In genomic region chr4:8200302-8200975, GRCh38 we compare ENCODE assay signal across 8 cellular contexts. TPM values are rescaled to one million over a fixed set of nuclear protein-coding genes. Genes with fewer than 3 reads are reported as not detected.
DNase-seq lines count a peak whose midpoint lies in the region; ATAC-seq, FAIRE-seq and TF ChIP-seq lines count a peak whose summit lies in the region.

No MANE protein-coding gene starts in this region.

- no peaks in the 10 kb centered on the region for H3K79me2 ChIP-seq in K562 (ENCODE audit: control insufficient read depth, insufficient read depth, low read length)

- H3K4me3 ChIP-seq in BLaER1 treated with 17β-estradiol and CSF1 and Interleukin-3, amounts not matched to agents 10 nM and 100 nM: peak overlapping the region; percentile 62 to 94 (median 77)
- H3K4me3 ChIP-seq in K562 (no peak overlapping the region), upper lobe of right lung (peak overlapping the region; percentile 62), A673 (ENCODE audit: low read depth, low read length, poor library complexity, severe bottlenecking) (no peak overlapping the region)

- POLR2A ChIA-PET in K562 (lab: Yijun Ruan, JAX): interaction anchor here (0.6 kb wide), 1 partner anchor 513 kb away, joined by 3 read pairs; no protein-coding TSS in a partner anchor
- POLR2A ChIA-PET in A673 (lab: Charles Lee; ENCODE audit: low non-redundant PET): no interaction called here

- no peaks in the 10 kb centered on the region for H3K9me3 ChIP-seq in BLaER1 treated with 17β-estradiol and CSF1 and Interleukin-3, amounts not matched to agents 10 nM and 100 nM (replicated peaks in 1 of 11)
- H3K9me3 ChIP-seq in K562 (replicated peaks; ENCODE audit: control insufficient read depth, insufficient read depth, low read depth, low read length): no peaks in the 10 kb centered on the region
- H3K9me3 ChIP-seq in upper lobe of right lung: no peaks in the 10 kb centered on the region
- no peaks in the 10 kb centered on the region for H3K9me3 ChIP-seq in A673 (ENCODE audit: low read depth, low read length, poor library complexity, severe bottlenecking)

- peaks cover 0 to 39% (median 0%) of the 10 kb centered on the region in 11 experiments; a peak in 8 of 22 replicates for H3K36me3 ChIP-seq in BLaER1 treated with 17β-estradiol and CSF1 and Interleukin-3, amounts not matched to agents 10 nM and 100 nM
- H3K36me3 ChIP-seq in K562 (ENCODE audit: control insufficient read depth, insufficient read depth, low read length) (no peaks in the 10 kb centered on the region), upper lobe of right lung (no peaks in the 10 kb centered on the region), A673 (ENCODE audit: insufficient read depth, low read length, poor library complexity, severe bottlenecking) (no peaks in the 10 kb centered on the region)

- ATAC-seq in K562 (peak; percentile 76), upper lobe of right lung (peak; percentile 63), GM19467 (IDR thresholded peaks at IDR 0.05; ENCODE audit: unreplicated experiment) (no peak)

- WGBS in K562 (ENCODE audit: insufficient coverage, low coverage, missing lambda C conversion rate): 13% methylated on average over 26 of the region's 30 CpGs

- peak overlapping the region; percentile 71 to 97 (median 84) for H3K9ac ChIP-seq in BLaER1 treated with 17β-estradiol and CSF1 and Interleukin-3, amounts not matched to agents 10 nM and 100 nM
- peak overlapping the region in 1 of 2 experiments; percentile 72; a peak in 2 of 4 replicates for H3K9ac ChIP-seq in K562 (ENCODE audit: insufficient read depth in 1 of 2, low read depth in 2 of 2, low read length in 2 of 2)

- no peak for FAIRE-seq in K562 (lab: Jason Lieb, UNC)

- peaks cover 0 to 7% (median 5%) of the 10 kb centered on the region in 11 experiments; a peak in 13 of 22 replicates for H3K27me3 ChIP-seq in BLaER1 treated with 17β-estradiol and CSF1 and Interleukin-3, amounts not matched to agents 10 nM and 100 nM
- peaks cover 4 to 52% of the 10 kb centered on the region in 2 experiments; a peak in 3 of 5 replicates for H3K27me3 ChIP-seq in K562 (ENCODE audit: control insufficient read depth in 2 of 2, insufficient read depth in 2 of 2, low read length in 2 of 2)
- no peaks in the 10 kb centered on the region for H3K27me3 ChIP-seq in upper lobe of right lung
- no peaks in the 10 kb centered on the region for H3K27me3 ChIP-seq in A673 (replicated peaks; ENCODE audit: insufficient read depth, low read depth, low read length, poor library complexity)

- intact Hi-C loops in K562 (cut with micrococcal nuclease) (no loop called here), upper lobe of right lung (cut with DNase I) (no loop called here), A673 (cut with micrococcal nuclease; ENCODE audit: unreplicated experiment) (no loop called here)

- no TSS peak for BruUV-seq in K562 (replicated peaks; lab: Mats Ljungman, UMichigan)
- no TSS peak for BruUV-seq in A673 (replicated peaks; lab: Mats Ljungman, UMichigan)

- CTCF ChIA-PET in K562 (lab: Yijun Ruan, JAX; ENCODE audit: low intra/inter-chr PET ratio): no interaction called here
- CTCF ChIA-PET in A673 (lab: Charles Lee): no interaction called here

- TF ChIP-seq POLR2A in K562 (conservative IDR thresholded peaks at IDR 0.05): no peak

- DNase-seq in NOMO-1 treated with DMSO at 0.1 percent for 48 hours (lab: John Stamatoyannopoulos, UW; ENCODE audit: unreplicated experiment) (peak; percentile 38), K562 (ENCODE audit: extremely low read depth in 1 of 4, low spot score in 3 of 4) (peak; percentile 42 to 51 (median 46)), lung microvascular endothelial cell (ENCODE audit: low read depth in 2 of 2) (peak; percentile 44 to 82), upper lobe of right lung (peak; percentile 88), A673 (ENCODE audit: low spot score) (no peak), OCI-M2 (lab: John Stamatoyannopoulos, UW; ENCODE audit: unreplicated experiment) (no peak)

- no peaks in the 10 kb centered on the region for H3K9me1 ChIP-seq in K562 (ENCODE audit: control insufficient read depth, insufficient read depth, low read length)

- peaks cover 70 to 100% (median 99%) of the 10 kb centered on the region in 10 experiments for H3K4me1 ChIP-seq in BLaER1 treated with 17β-estradiol and CSF1 and Interleukin-3, amounts not matched to agents 10 nM and 100 nM
- peaks cover 16 to 27% of the 10 kb centered on the region in 2 experiments for H3K4me1 ChIP-seq in K562 (replicated peaks in 1 of 2; ENCODE audit: control insufficient read depth in 2 of 2, insufficient read depth in 2 of 2, low read length in 2 of 2)
- H3K4me1 ChIP-seq in upper lobe of right lung: peaks cover 49% of the 10 kb centered on the region
- peaks cover 6% of the 10 kb centered on the region for H3K4me1 ChIP-seq in A673 (ENCODE audit: insufficient read depth, low read length, poor library complexity, severe bottlenecking)

- peak overlapping the region; percentile 92 to 100 (median 99) for H3K4me2 ChIP-seq in BLaER1 treated with 17β-estradiol and CSF1 and Interleukin-3, amounts not matched to agents 10 nM and 100 nM
- H3K4me2 ChIP-seq in K562 (ENCODE audit: insufficient read depth, low read length): peak overlapping the region; percentile 57

- no peak for TF ChIP-seq RAD21 in K562 (CRISPR knock-in tag; conservative IDR thresholded peaks at IDR 0.05 in 1 of 2, IDR thresholded peaks at IDR 0.05 in 1 of 2)

- TF ChIP-seq EP300 in K562 (IDR thresholded peaks at IDR 0.05; ENCODE audit: low read length): no peak

- H4K20me1 ChIP-seq in BLaER1 treated with 17β-estradiol and CSF1 and Interleukin-3, amounts not matched to agents 10 nM and 100 nM: peaks cover 16 to 48% (median 37%) of the 10 kb centered on the region in 11 experiments; a peak in 20 of 22 replicates
- peaks cover 7% of the 10 kb centered on the region; the same call in 1 of the 2 replicates for H4K20me1 ChIP-seq in K562 (replicated peaks; ENCODE audit: control insufficient read depth, insufficient read depth, low read length)

- peak overlapping the region; percentile 19; the same call in 1 of the 2 replicates for H2AFZ ChIP-seq in K562 (ENCODE audit: low read depth, low read length)

- in situ Hi-C loops in K562 (cut with MboI): no loop called here

- TF ChIP-seq CTCF in K562 (IDR thresholded peaks at IDR 0.05 in 2 of 3, conservative IDR thresholded peaks at IDR 0.05 in 1 of 3; ENCODE audit: insufficient read depth in 2 of 3, low read depth in 1 of 3, low read length in 3 of 3) (no peak), upper lobe of right lung (IDR thresholded peaks at IDR 0.05) (no peak), A673 (conservative IDR thresholded peaks at IDR 0.05; ENCODE audit: low read depth, low read length) (no peak)

- H3K27ac ChIP-seq in BLaER1 treated with 17β-estradiol and CSF1 and Interleukin-3, amounts not matched to agents 10 nM and 100 nM: peak overlapping the region; percentile 77 to 92 (median 86)
- no peak overlapping the region for H3K27ac ChIP-seq in K562 (ENCODE audit: extremely low read depth, low read depth, low read length)
- H3K27ac ChIP-seq in upper lobe of right lung: peak overlapping the region; percentile 86
- no peak overlapping the region for H3K27ac ChIP-seq in A673 (ENCODE audit: low read depth, low read length, poor library complexity, severe bottlenecking)

TF ChIP-seq in K562, 482 proteins besides CTCF, POLR2A, EP300 and RAD21 (continues in another document):
- TF ChIP-seq RBM17 (IDR thresholded peaks at IDR 0.05; ENCODE audit: borderline replicate concordance, low read depth, low read length): no peak
- TF ChIP-seq MTF1 (CRISPR knock-in tag; IDR thresholded peaks at IDR 0.05; ENCODE audit: borderline replicate concordance): no peak

RNA-seq across cellular contexts. Expression of gene SH3TC1, which starts 1.3 kb away (rescaled TPM):
- 3.2 and 16.5 TPM in 2 replicates for total RNA-seq in K562 (2011; cell fraction: chromatin; rRNA removed; ENCODE audit: low replicate concordance)
- 8.8 and 11.8 TPM in 2 replicates for total RNA-seq in K562 (2011; cell fraction: nucleolus; rRNA removed)
- 7.0 TPM in 2 replicates for total RNA-seq in K562 (2011; cell fraction: nucleoplasm; rRNA removed)
- total RNA-seq in K562 (2014; rRNA removed) (1.5 and 1.7 TPM in 2 replicates), K562 (2014; rRNA removed; fragmentation: Illumina TruSeq; extraction: Trizol) (0.32 and 0.55 TPM in 2 replicates), K562 (2015; rRNA removed; fragmentation: Illumina TruSeq; extraction: Trizol) (0.41 and 0.51 TPM in 2 replicates), K562 (2021) (1.1 and 2.1 TPM in 2 replicates), lung microvascular endothelial cell (96.8 and 147 TPM in 2 replicates), upper lobe of right lung (71.7 TPM), A673 (2021) (0.71 and 2.7 TPM in 2 replicates)
- polyA plus RNA-seq in K562 (2011; rRNA removed) (0.38 and 0.46 TPM in 2 replicates), K562 (2014; fragmentation: Illumina TruSeq; extraction: Trizol) (0.46 and 0.87 TPM in 2 replicates), K562 (2014; fragmentation: Nextera tagmentation; extraction: Ambion mirVana) (under 1 TPM in 1 of 2 experiments, not detected in 1; 0.04 TPM), K562 (2014; rRNA removed) (0.45 and 0.88 TPM in 2 replicates)
- polyA plus RNA-seq in K562 (2011; cell fraction: cytosol; rRNA removed): 0.44 and 0.70 TPM in 2 replicates
- polyA plus RNA-seq in K562 (2011; cell fraction: nucleus; rRNA removed): 2.6 and 3.4 TPM in 2 replicates
- 1.2 and 19.6 TPM in 2 replicates for polyA plus RNA-seq in K562 (2012)
- polyA minus RNA-seq in K562 (2011; rRNA and poly(A)+ RNA removed): 0.18 and 0.45 TPM in 2 replicates
- 0.48 and 1.6 TPM in 2 replicates for polyA minus RNA-seq in K562 (2011; cell fraction: cytosol; rRNA and poly(A)+ RNA removed)
- 3.6 and 4.7 TPM in 2 replicates for polyA minus RNA-seq in K562 (2011; cell fraction: nucleus; rRNA and poly(A)+ RNA removed)

RNA-seq across cellular contexts. Expression of gene ABLIM2, which starts 41.8 kb away (rescaled TPM):
- total RNA-seq in K562 (2011; cell fraction: chromatin; rRNA removed; ENCODE audit: low replicate concordance): not detected in 2 replicates
- total RNA-seq in K562 (2011; cell fraction: nucleolus; rRNA removed): not detected in 2 replicates
- total RNA-seq in K562 (2011; cell fraction: nucleoplasm; rRNA removed): not detected in 2 replicates
- total RNA-seq in K562 (2014; rRNA removed) (not detected in 2 replicates), K562 (2014; rRNA removed; fragmentation: Illumina TruSeq; extraction: Trizol) (not detected in 2 replicates), K562 (2015; rRNA removed; fragmentation: Illumina TruSeq; extraction: Trizol) (not detected in 2 replicates), K562 (2021) (not detected in 2 replicates), lung microvascular endothelial cell (1.1 and 5.2 TPM in 2 replicates), upper lobe of right lung (12.7 TPM), A673 (2021) (2.7 and 3.2 TPM in 2 replicates)
- polyA plus RNA-seq in K562 (2011; rRNA removed) (not detected in 2 replicates), K562 (2014; fragmentation: Illumina TruSeq; extraction: Trizol) (not detected in 2 replicates), K562 (2014; fragmentation: Nextera tagmentation; extraction: Ambion mirVana) (not detected), K562 (2014; rRNA removed) (not detected in 2 replicates)
- polyA plus RNA-seq in K562 (2011; cell fraction: cytosol; rRNA removed): not detected in 2 replicates
- not detected in 2 replicates for polyA plus RNA-seq in K562 (2011; cell fraction: nucleus; rRNA removed)
- polyA plus RNA-seq in K562 (2012): not detected in 2 replicates
- not detected in 2 replicates for polyA minus RNA-seq in K562 (2011; rRNA and poly(A)+ RNA removed)
- polyA minus RNA-seq in K562 (2011; cell fraction: cytosol; rRNA and poly(A)+ RNA removed): not detected in 2 replicates
- polyA minus RNA-seq in K562 (2011; cell fraction: nucleus; rRNA and poly(A)+ RNA removed): not detected in 2 replicates

Comparison
In these comparisons a context has a peak if more than half of its experiments do, and no peak if none do; other contexts are left out.
1. H3K27ac ChIP-seq: peak in BLaER1 treated with 17β-estradiol and CSF1 and Interleukin-3, amounts not matched to agents 10 nM and 100 nM (11 of 11) and upper lobe of right lung (single experiment); none in K562 (single experiment) and A673 (single experiment).
2. H3K4me3 ChIP-seq: peak in BLaER1 treated with 17β-estradiol and CSF1 and Interleukin-3, amounts not matched to agents 10 nM and 100 nM (10 of 10) and upper lobe of right lung (single experiment); none in K562 (single experiment) and A673 (single experiment).
3. DNase-seq: peak in NOMO-1 treated with DMSO at 0.1 percent for 48 hours (single experiment), K562 (4 of 4), lung microvascular endothelial cell (2 of 2) and upper lobe of right lung (single experiment); none in A673 (single experiment) and OCI-M2 (single experiment).